Comparison of ENCODE assay signal across 1 cellular context in the genomic region with DNA sequence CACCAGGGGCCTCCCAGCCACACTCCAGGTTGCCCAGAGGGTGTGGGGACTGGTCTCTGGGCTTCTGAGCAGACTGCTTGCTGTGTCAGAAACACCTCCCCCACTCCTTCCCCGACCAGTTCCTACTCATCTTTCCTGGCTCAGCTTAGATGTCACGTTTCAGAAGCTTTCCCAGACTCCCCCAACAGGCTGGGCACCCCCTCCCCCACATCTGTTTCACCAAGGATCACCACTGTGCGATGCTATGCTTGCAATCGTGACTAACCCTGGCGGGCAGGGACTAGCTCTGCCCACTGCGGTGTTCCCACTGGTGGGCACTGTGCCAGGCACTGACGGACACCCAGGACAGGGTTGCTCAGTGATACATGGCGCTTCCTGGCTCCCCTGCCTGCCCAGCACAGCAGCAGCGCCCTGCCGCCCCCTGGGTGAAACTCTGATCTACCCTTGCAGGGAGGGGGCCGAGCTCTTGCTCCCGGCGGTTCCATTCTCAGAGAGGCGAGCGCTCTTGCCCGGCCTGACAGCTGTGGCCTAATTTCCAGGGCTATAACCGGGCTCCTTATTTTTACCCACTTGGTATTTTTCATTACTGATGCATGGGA.
TF ChIP-seq lines count a peak whose summit lies in the region.

No MANE protein-coding gene starts in this region.

TF ChIP-seq in K562, 482 proteins besides CTCF, POLR2A, EP300 and RAD21:
- TF ChIP-seq PHB (CRISPR knock-in tag; IDR thresholded peaks at IDR 0.05) (no peak), BHLHE40 (IDR thresholded peaks at IDR 0.05; ENCODE audit: low read length) (peak; percentile 69), NFIC (IDR thresholded peaks at IDR 0.05) (peak; percentile 67), ZBTB7A (IDR thresholded peaks at IDR 0.05; ENCODE audit: borderline replicate concordance, control insufficient read depth, low read depth, low read length) (no peak)
